7 cellular contexts compared by ENCODE assay signal in genomic region chr3:190120161-190121060, GRCh38. TPM values are rescaled to one million over a fixed set of nuclear protein-coding genes. Genes with fewer than 3 reads are reported as not detected.
DNase-seq lines count a peak whose midpoint lies in the region; ATAC-seq, FAIRE-seq and TF ChIP-seq lines count a peak whose summit lies in the region.

Gene P3H2, minus strand, starts transcription at chr3:190120897. Its CDS starts 166 bp downstream, at chr3:190120731.

- H3K9me3 Mint-ChIP-seq in stimulated activated naive B cell treated with anti-CD40 and anti-IgM and Interleukin-4, amounts not matched to agents 10 μg/mL and 1 μg/mL and 100 μg/mL, for 72 hours, result no peaks in the 10 kb centered on the region

- peak within 1 kb of the TSS; percentile 89 for H4K91ac ChIP-seq in mesenchymal stem cell (ENCODE audit: low read length)

- peak within 1 kb of the TSS; percentile 69 for H2BK5ac ChIP-seq in mesenchymal stem cell (ENCODE audit: low read depth, low read length, poor library complexity, severe bottlenecking)

- peak; percentile 87 for FAIRE-seq in GM12892 (lab: Jason Lieb, UNC)

- peaks cover 0 to 13% of the 10 kb centered on the region in 2 experiments for H3K27me3 ChIP-seq in mesenchymal stem cell (ENCODE audit: control insufficient read depth in 1 of 2, insufficient read depth in 1 of 2, low read length in 2 of 2)

- H3K27me3 Mint-ChIP-seq in stimulated activated naive B cell treated with anti-CD40 and anti-IgM and Interleukin-4, amounts not matched to agents 10 μg/mL and 1 μg/mL and 100 μg/mL, for 72 hours, result peaks cover 46 to 63% of the 10 kb centered on the region in 2 donors

- WGBS in mesenchymal stem cell, result under 1% methylated on average over 92 of the region's 105 CpGs

- H3K23ac ChIP-seq in mesenchymal stem cell (ENCODE audit: low read length in 2 of 2), result peak within 1 kb of the TSS in 1 of 2 experiments; percentile 89

- DNase-seq in GM12892 (ENCODE audit: insufficient read length) (peak; percentile 72), NCI-H1417 (lab: John Stamatoyannopoulos, UW) (peak; percentile 57 to 90 (median 87)), UCSD-AML1 (lab: John Stamatoyannopoulos, UW; ENCODE audit: unreplicated experiment) (peak; percentile 32), epithelial cell of prostate (ENCODE audit: low read depth, low spot score) (peak; percentile 60), mesenchymal stem cell (peak; percentile 95)
- peak; percentile 7 for DNase-seq in stimulated activated naive B cell treated with anti-CD40 and anti-IgM and Interleukin-4, amounts not matched to agents 10 μg/mL and 1 μg/mL and 100 μg/mL, for 72 hours

- peak within 1 kb of the TSS; percentile 54 to 79 for H3K4me3 Mint-ChIP-seq in stimulated activated naive B cell treated with anti-CD40 and anti-IgM and Interleukin-4, amounts not matched to agents 10 μg/mL and 1 μg/mL and 100 μg/mL, for 72 hours

- no peaks in the 10 kb centered on the region for H3K36me3 ChIP-seq in mesenchymal stem cell (ENCODE audit: control insufficient read depth in 1 of 2, insufficient read depth in 2 of 2, low read depth in 1 of 2, low read length in 2 of 2)

- peak within 1 kb of the TSS; percentile 73 for H4K8ac ChIP-seq in mesenchymal stem cell (ENCODE audit: low read length)

- peak within 1 kb of the TSS; percentile 92 to 93 for H3K18ac ChIP-seq in mesenchymal stem cell (ENCODE audit: low read depth in 1 of 2, low read length in 2 of 2)

- H3K4ac ChIP-seq in mesenchymal stem cell (ENCODE audit: low read depth in 1 of 2, low read length in 2 of 2), result peak within 1 kb of the TSS; percentile 68 to 82

- no peaks in the 10 kb centered on the region for H3K9me3 ChIP-seq in mesenchymal stem cell (ENCODE audit: control insufficient read depth, low read length)

- peaks cover 2% of the 10 kb centered on the region for H3K79me1 ChIP-seq in mesenchymal stem cell (replicated peaks; ENCODE audit: low read length, poor library complexity, severe bottlenecking)

- peak within 1 kb of the TSS; percentile 40 for H2BK15ac ChIP-seq in mesenchymal stem cell (ENCODE audit: low read depth, poor library complexity, severe bottlenecking)

- H3K4me1 Mint-ChIP-seq in stimulated activated naive B cell treated with anti-CD40 and anti-IgM and Interleukin-4, amounts not matched to agents 10 μg/mL and 1 μg/mL and 100 μg/mL, for 72 hours, result peaks cover 6 to 17% of the 10 kb centered on the region in 2 donors

- peak; percentile 85 for TF ChIP-seq POLR2A in GM12892 (IDR thresholded peaks at IDR 0.05; ENCODE audit: low read depth, low read length)

- H3K4me1 ChIP-seq in mesenchymal stem cell (ENCODE audit: control insufficient read depth, insufficient read depth, low read depth, low read length), result peaks cover 15% of the 10 kb centered on the region

- peak within 1 kb of the TSS; percentile 83 to 91 for H3K4me3 ChIP-seq in mesenchymal stem cell (ENCODE audit: insufficient read depth in 1 of 2, low read depth in 1 of 2, low read length in 2 of 2)

- H2AK5ac ChIP-seq in mesenchymal stem cell (ENCODE audit: low read length, severe bottlenecking), result peak within 1 kb of the TSS; percentile 60

- H3K27ac ChIP-seq in epithelial cell of prostate (no peak within 1 kb of the TSS), mesenchymal stem cell (ENCODE audit: low read length, poor library complexity, severe bottlenecking) (peak within 1 kb of the TSS; percentile 88)

- ATAC-seq in HG02610 (IDR thresholded peaks at IDR 0.05; ENCODE audit: unreplicated experiment), result peak; percentile 88
- ATAC-seq in stimulated activated naive B cell treated with anti-CD40 and anti-IgM and Interleukin-4, amounts not matched to agents 10 μg/mL and 1 μg/mL and 100 μg/mL, for 72 hours (replicated peaks), result peak; percentile 61 to 67

- H2BK12ac ChIP-seq in mesenchymal stem cell (ENCODE audit: low read length in 2 of 2), result peak within 1 kb of the TSS; percentile 41 to 97

- H3K36me3 Mint-ChIP-seq in stimulated activated naive B cell treated with anti-CD40 and anti-IgM and Interleukin-4, amounts not matched to agents 10 μg/mL and 1 μg/mL and 100 μg/mL, for 72 hours, result peaks cover 0 to 3% of the 10 kb centered on the region in 2 donors

- peak within 1 kb of the TSS; percentile 72 for H3K4me2 ChIP-seq in mesenchymal stem cell (ENCODE audit: low read length, poor library complexity, severe bottlenecking)

- peak within 1 kb of the TSS; percentile 67 for H3K9ac ChIP-seq in mesenchymal stem cell (ENCODE audit: low read length)

- H3K14ac ChIP-seq in mesenchymal stem cell (ENCODE audit: low read length in 2 of 2), result peak within 1 kb of the TSS in 1 of 2 experiments; percentile 83

- H3K27ac Mint-ChIP-seq in stimulated activated naive B cell treated with anti-CD40 and anti-IgM and Interleukin-4, amounts not matched to agents 10 μg/mL and 1 μg/mL and 100 μg/mL, for 72 hours, result no peak within 1 kb of the TSS

- H2BK120ac ChIP-seq in mesenchymal stem cell (ENCODE audit: low read depth, low read length), result peak within 1 kb of the TSS; percentile 71

- H2AFZ ChIP-seq in mesenchymal stem cell (ENCODE audit: low read depth, low read length), result peak within 1 kb of the TSS; percentile 90

RNA-seq across cellular contexts. Expression of gene P3H2, which starts in this region (rescaled TPM):
- 125 TPM for polyA plus RNA-seq in GM12892 (2012; ENCODE audit: missing spikeins)
- 43.0 TPM for polyA plus RNA-seq in mesenchymal stem cell (2013, experiment 1 of 2)
- polyA plus RNA-seq in mesenchymal stem cell (2013, experiment 2 of 2), result 45.7 TPM

Comparison
In these comparisons a context has a peak if more than half of its experiments do, and no peak if none do; other contexts are left out.
1. DNase-seq: peak in every context shown above with its lines; median percentile 95 in mesenchymal stem cell; 87 in NCI-H1417; 72 in GM12892; 60 in epithelial cell of prostate; 32 in UCSD-AML1; 7 in stimulated activated naive B cell treated with anti-CD40 and anti-IgM and Interleukin-4, amounts not matched to agents 10 μg/mL and 1 μg/mL and 100 μg/mL, for 72 hours.